In genomic region chr2:98623657-98624056, GRCh38 we compare ENCODE assay signal across 1 cellular context.
TF ChIP-seq lines count a peak whose summit lies in the region.

No MANE protein-coding gene starts in this region.

TF ChIP-seq in HepG2, 621 proteins besides CTCF, POLR2A, EP300 and RAD21 (continued from another document):
- TF ChIP-seq NFAT5 (CRISPR knock-in tag; IDR thresholded peaks at IDR 0.05) = no peak
- no peak for TF ChIP-seq ZNF17 (CRISPR knock-in tag; IDR thresholded peaks at IDR 0.05)
- TF ChIP-seq RAD51 (IDR thresholded peaks at IDR 0.05; ENCODE audit: borderline replicate concordance) = no peak
- TF ChIP-seq ZNF891 (CRISPR knock-in tag; IDR thresholded peaks at IDR 0.05) = no peak
- no peak for TF ChIP-seq ZNF333 (CRISPR knock-in tag; IDR thresholded peaks at IDR 0.05; ENCODE audit: borderline replicate concordance)
- TF ChIP-seq ZNF468 (CRISPR knock-in tag; IDR thresholded peaks at IDR 0.05) = no peak
- TF ChIP-seq SMAD3 (CRISPR knock-in tag; IDR thresholded peaks at IDR 0.05) = no peak
- no peak for TF ChIP-seq SOX5 (CRISPR knock-in tag; IDR thresholded peaks at IDR 0.05; ENCODE audit: borderline replicate concordance)
- no peak for TF ChIP-seq ZNF430 (CRISPR knock-in tag; IDR thresholded peaks at IDR 0.05)
- no peak for TF ChIP-seq SCMH1 (CRISPR knock-in tag; IDR thresholded peaks at IDR 0.05; ENCODE audit: borderline replicate concordance)
- TF ChIP-seq IKZF1 (IDR thresholded peaks at IDR 0.05) = no peak
- TF ChIP-seq ZNF264 (CRISPR knock-in tag; IDR thresholded peaks at IDR 0.05) = no peak
